In genomic region chr22:43823911-43824665, GRCh38 we compare ENCODE assay signal across 26 cellular contexts. TPM values are rescaled to one million over a fixed set of nuclear protein-coding genes. Genes with fewer than 3 reads are reported as not detected.
DNase-seq lines count a peak whose midpoint lies in the region; ATAC-seq and TF ChIP-seq lines count a peak whose summit lies in the region.
"Had no signal": no experiment of that assay in that cellular context is flagged by ENCODE, and none has a peak within 500 bp of the region (broad histone marks: within the 10 kb centered on the region; RNA-seq: fewer than 3 reads in every experiment).

No MANE protein-coding gene starts in this region.

- no peak for ATAC-seq in natural killer cell treated with Interleukin-12 subunit alpha and Interleukin-12 subunit beta and Interleukin-15 and Interleukin-18, amount 100 ng/mL, for 72 hours
- ATAC-seq in natural killer cell (no peak), HG03095 (IDR thresholded peaks at IDR 0.05; ENCODE audit: unreplicated experiment) (no peak)
- ATAC-seq: GM12878, HCT116, T-cell had no signal

- no peaks in the 10 kb centered on the region for H3K36me3 ChIP-seq in vagina
- H3K36me3 ChIP-seq: BE2C, esophagus muscularis mucosa, SJCRH30, uterus had no signal

- peaks cover 18 to 22% of the 10 kb centered on the region in 2 donors for H3K27me3 Mint-ChIP-seq in natural killer cell treated with Interleukin-12 subunit alpha and Interleukin-12 subunit beta and Interleukin-15 and Interleukin-18, amount 100 ng/mL, for 72 hours
- peaks cover 23 to 27% of the 10 kb centered on the region in 2 donors for H3K27me3 Mint-ChIP-seq in natural killer cell (ENCODE audit: low read depth in 2 of 2)
- H3K27me3 Mint-ChIP-seq in nephron (ENCODE audit: low read depth), result no peaks in the 10 kb centered on the region

- H3K4me3 ChIP-seq in dorsolateral prefrontal cortex (no peak overlapping the region), vagina (no peak overlapping the region)
- H3K4me3 ChIP-seq: esophagus muscularis mucosa, GM12878, SJCRH30, uterus had no signal

- intact Hi-C loops in natural killer cell (cut with micrococcal nuclease) (no loop called here), dorsolateral prefrontal cortex (cut with DNase I) (loop anchor here in 1 of 2 donors (10.0 kb wide), 1 partner anchor 409 kb away; the partner anchor contains the start of gene MPPED1), vagina (cut with DNase I) (no loop called here)

- no peak overlapping the region for H3K4me3 Mint-ChIP-seq in natural killer cell treated with Interleukin-12 subunit alpha and Interleukin-12 subunit beta and Interleukin-15 and Interleukin-18, amount 100 ng/mL, for 72 hours
- H3K4me3 Mint-ChIP-seq in natural killer cell, result no peak overlapping the region
- H3K4me3 Mint-ChIP-seq in nephron, result no peak overlapping the region
- H3K4me3 Mint-ChIP-seq: activated naive CD8-positive, alpha-beta T cell treated with anti-CD3 and anti-CD28 coated beads for 36 hours; T-cell had no signal

- peaks cover 15% of the 10 kb centered on the region for H3K4me1 ChIP-seq in vagina
- H3K4me1 ChIP-seq: SJCRH30, uterus had no signal

- peak; percentile 34 for DNase-seq in natural killer cell treated with Interleukin-12 subunit alpha and Interleukin-12 subunit beta and Interleukin-15 and Interleukin-18, amount 100 ng/mL, for 72 hours (ENCODE audit: low spot score)
- DNase-seq in natural killer cell (no peak), dorsolateral prefrontal cortex (peak in 2 of 10 donors; percentile 7 to 29), vagina (ENCODE audit: extremely low spot score in 2 of 2) (peak; percentile 47 to 72), hepatic stellate cell (ENCODE audit: low spot score) (no peak), HT-29 (ENCODE audit: low spot score) (no peak)
- DNase-seq: activated CD4-positive, alpha-beta T cell treated with anti-CD3 and anti-CD28 coated beads for 4 hours; activated naive CD8-positive, alpha-beta T cell treated with anti-CD3 and anti-CD28 coated beads for 36 hours; BE2C; effector memory CD4-positive, alpha-beta T cell; IMR-90; NCI-H1048; NCI-H1694 treated with DMSO at 0.1 percent for 48 hours; NCI-H524 treated with DMSO at 0.1 percent for 48 hours; nucleus accumbens; SJCRH30; T-cell; uterus had no signal

- no peaks in the 10 kb centered on the region for H3K36me3 Mint-ChIP-seq in natural killer cell treated with Interleukin-12 subunit alpha and Interleukin-12 subunit beta and Interleukin-15 and Interleukin-18, amount 100 ng/mL, for 72 hours
- H3K36me3 Mint-ChIP-seq in natural killer cell (no peaks in the 10 kb centered on the region), nephron (ENCODE audit: low read depth) (no peaks in the 10 kb centered on the region)
- H3K36me3 Mint-ChIP-seq: activated naive CD8-positive, alpha-beta T cell treated with anti-CD3 and anti-CD28 coated beads for 36 hours; T-cell had no signal

- no peak for TF ChIP-seq POLR2A in vagina (IDR thresholded peaks at IDR 0.05)

- peak overlapping the region in 50 of 59 donors; percentile 1 to 92 (median 68) for H3K27ac ChIP-seq in dorsolateral prefrontal cortex
- no peak overlapping the region for H3K27ac ChIP-seq in vagina
- H3K27ac ChIP-seq: esophagus muscularis mucosa, SJCRH30, uterus had no signal

- no peaks in the 10 kb centered on the region for H3K9me3 Mint-ChIP-seq in natural killer cell treated with Interleukin-12 subunit alpha and Interleukin-12 subunit beta and Interleukin-15 and Interleukin-18, amount 100 ng/mL, for 72 hours
- H3K9me3 Mint-ChIP-seq in natural killer cell (no peaks in the 10 kb centered on the region), nephron (no peaks in the 10 kb centered on the region)
- H3K9me3 Mint-ChIP-seq: activated naive CD8-positive, alpha-beta T cell treated with anti-CD3 and anti-CD28 coated beads for 36 hours; activated T-helper 2 cell treated with anti-CD3 and anti-CD28 coated beads, Interferon-gamma antibody, Interleukin-2, Interleukin-4, amounts not matched to agents 10 μg/mL and 5 μg/mL and 100 μg/mL, durations not matched to agents 14 hours and 24 hours and 36 hours; T-cell had no signal

- TF ChIP-seq CTCF in natural killer cell (IDR thresholded peaks at IDR 0.05), result no peak
- TF ChIP-seq CTCF in dorsolateral prefrontal cortex (IDR thresholded peaks at IDR 0.05 in 54 of 56, conservative IDR thresholded peaks at IDR 0.05 in 2 of 56; ENCODE audit: low read depth in 1 of 56, partially characterized antibody in 56 of 56), result no peak
- TF ChIP-seq CTCF in nephron (IDR thresholded peaks at IDR 0.05; ENCODE audit: unreplicated experiment in 3 of 3), result no peak
- no peak for TF ChIP-seq CTCF in vagina (IDR thresholded peaks at IDR 0.05)

- no peaks in the 10 kb centered on the region for H3K4me1 Mint-ChIP-seq in natural killer cell treated with Interleukin-12 subunit alpha and Interleukin-12 subunit beta and Interleukin-15 and Interleukin-18, amount 100 ng/mL, for 72 hours (ENCODE audit: low read depth in 2 of 2)
- H3K4me1 Mint-ChIP-seq in natural killer cell (no peaks in the 10 kb centered on the region), nephron (peaks cover 66% of the 10 kb centered on the region)
- H3K4me1 Mint-ChIP-seq: activated naive CD8-positive, alpha-beta T cell treated with anti-CD3 and anti-CD28 coated beads for 36 hours; T-cell had no signal

- peaks cover 0 to 34% (median 0%) of the 10 kb centered on the region in 45 donors for H3K27me3 ChIP-seq in dorsolateral prefrontal cortex
- no peaks in the 10 kb centered on the region for H3K27me3 ChIP-seq in vagina
- H3K27me3 ChIP-seq: BE2C, uterus had no signal

- no peak overlapping the region for H3K27ac Mint-ChIP-seq in natural killer cell treated with Interleukin-12 subunit alpha and Interleukin-12 subunit beta and Interleukin-15 and Interleukin-18, amount 100 ng/mL, for 72 hours
- no peak overlapping the region for H3K27ac Mint-ChIP-seq in natural killer cell
- peak overlapping the region; percentile 81 to 88 (median 87) for H3K27ac Mint-ChIP-seq in nephron
- H3K27ac Mint-ChIP-seq: activated T-helper 2 cell treated with anti-CD3 and anti-CD28 coated beads, Interferon-gamma antibody, Interleukin-2, Interleukin-4, amounts not matched to agents 10 μg/mL and 5 μg/mL and 100 μg/mL, durations not matched to agents 14 hours and 24 hours and 36 hours; T-cell had no signal

- H3K9me3 ChIP-seq in vagina, result no peaks in the 10 kb centered on the region
- H3K9me3 ChIP-seq: BE2C, Caco-2, esophagus muscularis mucosa, SJCRH30, uterus had no signal

RNA-seq across cellular contexts. Expression of gene EFCAB6, which starts 12.0 kb away (rescaled TPM):
- 1 to 10 TPM in 1 of 2 donors, under 1 TPM in 1; 0.12 to 1.3 TPM for total RNA-seq in natural killer cell treated with Interleukin-12 subunit alpha and Interleukin-12 subunit beta and Interleukin-15 and Interleukin-18, amount 100 ng/mL, for 72 hours
- total RNA-seq in natural killer cell (under 1 TPM; 0.23 to 0.35 (median 0.26) TPM), dorsolateral prefrontal cortex (10 to 100 TPM in 111 of 120 experiments, 1 to 10 TPM in 9; 6.6 to 23.9 (median 13.5) TPM), vagina (1.7 TPM)
- total RNA-seq in HT-29 (2014; rRNA removed; shearing (Covaris generic)), result 0.08 TPM in 1 of 2 replicates, not detected in the other
- total RNA-seq: Caco-2, SJCRH30 had no signal

RNA-seq across cellular contexts. Expression of gene SULT4A1, which starts 38.2 kb away (rescaled TPM):
- not detected for total RNA-seq in natural killer cell treated with Interleukin-12 subunit alpha and Interleukin-12 subunit beta and Interleukin-15 and Interleukin-18, amount 100 ng/mL, for 72 hours
- total RNA-seq in natural killer cell (not detected), dorsolateral prefrontal cortex (100 to 1,000 TPM in 109 of 120 experiments, 10 to 100 TPM in 11; 42.4 to 278 (median 186) TPM), vagina (3.2 TPM)
- total RNA-seq in HT-29 (2014; rRNA removed; shearing (Covaris generic)), result not detected in 2 replicates
- total RNA-seq: activated T-helper 2 cell treated with anti-CD3 and anti-CD28 coated beads, Interferon-gamma antibody, Interleukin-2, Interleukin-4, amounts not matched to agents 10 μg/mL and 5 μg/mL and 100 μg/mL, durations not matched to agents 14 hours and 24 hours and 36 hours; Caco-2; GM12878; lung microvascular endothelial cell; SJCRH30; T-cell had no signal

Comparison
In these comparisons a context has a peak if more than half of its experiments do, and no peak if none do; other contexts are left out.
1. DNase-seq: peak in natural killer cell treated with Interleukin-12 subunit alpha and Interleukin-12 subunit beta and Interleukin-15 and Interleukin-18, amount 100 ng/mL, for 72 hours (single experiment) and vagina (2 of 2); none in natural killer cell (single experiment), hepatic stellate cell (single experiment) and HT-29 (single experiment).
2. H3K27ac Mint-ChIP-seq: peak in nephron (3 of 3); none in natural killer cell treated with Interleukin-12 subunit alpha and Interleukin-12 subunit beta and Interleukin-15 and Interleukin-18, amount 100 ng/mL, for 72 hours (0 of 2) and natural killer cell (0 of 2).
3. RNA of gene SULT4A1, which starts 38.2 kb away (total RNA-seq): 42.4 to 278 TPM in dorsolateral prefrontal cortex; 3.2 TPM in vagina (single experiment), not detected in natural killer cell treated with Interleukin-12 subunit alpha and Interleukin-12 subunit beta and Interleukin-15 and Interleukin-18, amount 100 ng/mL, for 72 hours, not detected in natural killer cell and not detected in HT-29; every median in the first group is over 10 times any median in the second.